ENCODE assay signal across 15 cellular contexts in the genomic region with DNA sequence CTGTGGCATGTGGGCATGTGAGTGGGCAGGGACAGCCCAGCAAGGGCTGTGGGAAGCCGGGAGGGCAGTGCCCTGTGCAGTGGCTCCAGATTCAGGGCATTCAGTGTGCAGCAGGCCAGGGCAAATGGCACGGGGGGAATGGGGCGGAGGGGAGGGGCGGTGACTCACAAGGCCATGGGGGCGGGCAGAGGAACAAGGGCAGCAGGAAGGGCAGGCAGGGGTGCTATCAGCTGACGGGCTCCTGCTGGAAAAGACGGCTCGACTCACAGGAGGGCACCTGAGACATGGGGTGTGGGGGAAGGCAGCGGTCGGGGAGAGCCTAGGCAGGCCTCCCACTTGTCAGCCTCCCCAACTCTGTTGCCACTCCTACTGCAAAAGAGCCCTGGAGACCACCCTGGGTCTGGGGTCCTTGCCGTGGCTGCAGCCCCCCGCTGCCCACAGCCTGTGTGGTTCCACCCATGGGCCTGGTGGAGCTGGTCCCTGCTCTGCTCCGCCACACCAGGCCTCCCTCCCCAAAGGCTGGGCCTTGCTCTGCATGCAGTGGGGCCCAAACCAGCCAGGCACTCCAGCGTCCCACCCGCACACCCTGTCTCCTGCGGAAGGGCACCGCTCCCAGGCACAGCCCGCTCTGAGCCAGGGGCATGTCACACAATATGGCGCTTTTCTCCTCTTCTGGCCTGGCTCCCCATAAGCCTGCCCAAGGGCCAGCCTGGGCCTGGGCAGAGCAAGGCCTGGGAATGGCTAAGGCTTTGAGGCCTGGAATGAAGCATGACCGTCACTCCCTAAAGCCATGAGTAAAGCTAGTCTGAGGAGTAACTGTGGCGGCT. TPM values are rescaled to one million over a fixed set of nuclear protein-coding genes. Genes with fewer than 3 reads are reported as not detected.
DNase-seq lines count a peak whose midpoint lies in the region; ATAC-seq, FAIRE-seq and TF ChIP-seq lines count a peak whose summit lies in the region.
"Had no signal": no experiment of that assay in that cellular context is flagged by ENCODE, and none has a peak within 500 bp of the region (broad histone marks: within the 10 kb centered on the region; RNA-seq: fewer than 3 reads in every experiment).

No MANE protein-coding gene starts in this region.

- CTCF ChIA-PET in activated CD4-positive, alpha-beta memory T cell treated with anti-CD3 and anti-CD28 coated beads for 36 hours (lab: Charles Lee) = no interaction called here

- peaks cover 24% of the 10 kb centered on the region for H3K4me1 Mint-ChIP-seq in stimulated activated naive CD8-positive, alpha-beta T cell treated with anti-CD3 and anti-CD28 coated beads, Interleukin-15, amount 100 ng/mL, for 72 hours
- H3K4me1 Mint-ChIP-seq in activated CD4-positive, alpha-beta memory T cell treated with anti-CD3 and anti-CD28 coated beads for 36 hours (ENCODE audit: low read depth) = no peaks in the 10 kb centered on the region

- no peak for TF ChIP-seq CTCF in esophagus squamous epithelium (IDR thresholded peaks at IDR 0.05)

- H3K36me3 Mint-ChIP-seq in activated CD4-positive, alpha-beta memory T cell treated with anti-CD3 and anti-CD28 coated beads for 36 hours = no peaks in the 10 kb centered on the region
- H3K36me3 Mint-ChIP-seq: activated naive CD4-positive, alpha-beta T cell treated with anti-CD3 and anti-CD28 coated beads, Interleukin-2, amount 50 U/mL, for 72 hours had no signal

- H3K27ac ChIP-seq in esophagus squamous epithelium = peak overlapping the region; percentile 66 to 87 (median 82)
- H3K27ac ChIP-seq: prostate gland, tibial artery had no signal

- H3K9me3 Mint-ChIP-seq in stimulated activated naive CD8-positive, alpha-beta T cell treated with anti-CD3 and anti-CD28 coated beads, Interleukin-15, amount 100 ng/mL, for 72 hours = peaks cover 0 to under 1% of the 10 kb centered on the region in 2 donors
- no peaks in the 10 kb centered on the region for H3K9me3 Mint-ChIP-seq in activated CD4-positive, alpha-beta memory T cell treated with anti-CD3 and anti-CD28 coated beads for 36 hours
- H3K9me3 Mint-ChIP-seq: activated naive CD4-positive, alpha-beta T cell treated with anti-CD3 and anti-CD28 coated beads, Interleukin-2, amount 50 U/mL, for 72 hours; dendritic cell treated with granulocyte-macrophage colony-stimulating factor and Interleukin-4, amounts not matched to agents 40 ng/mL and 50 ng/mL, for 4 days had no signal

- no peak overlapping the region for H3K27ac Mint-ChIP-seq in stimulated activated naive CD8-positive, alpha-beta T cell treated with anti-CD3 and anti-CD28 coated beads, Interleukin-15, amount 100 ng/mL, for 72 hours
- H3K27ac Mint-ChIP-seq in activated CD4-positive, alpha-beta memory T cell treated with anti-CD3 and anti-CD28 coated beads for 36 hours = no peak overlapping the region
- H3K27ac Mint-ChIP-seq: activated naive CD4-positive, alpha-beta T cell treated with anti-CD3 and anti-CD28 coated beads, Interleukin-2, amount 50 U/mL, for 72 hours; dendritic cell treated with granulocyte-macrophage colony-stimulating factor and Interleukin-4, amounts not matched to agents 40 ng/mL and 50 ng/mL, for 4 days had no signal

- no peak for DNase-seq in stimulated activated naive CD8-positive, alpha-beta T cell treated with anti-CD3 and anti-CD28 coated beads, Interleukin-15, amount 100 ng/mL, for 72 hours
- no peak for DNase-seq in stimulated activated naive CD8-positive, alpha-beta T cell treated with anti-CD3 and anti-CD28 coated beads, Interleukin-15, Interleukin-2, amounts not matched to agents 100 U/mL and 50 U/mL, for 24 hours
- DNase-seq in esophagus squamous epithelium (lab: John Stamatoyannopoulos, UW) = no peak
- DNase-seq in myocyte (ENCODE audit: low read depth) = peak; percentile 85
- no peak for DNase-seq in EL
- no peak for DNase-seq in GM12891 (ENCODE audit: insufficient read length, low spot score)
- DNase-seq in activated CD4-positive, alpha-beta memory T cell treated with anti-CD3 and anti-CD28 coated beads for 36 hours = no peak
- DNase-seq: NCI-H2171, PC-3, T1000, tibial artery had no signal

- H3K9me3 ChIP-seq in esophagus squamous epithelium = no peaks in the 10 kb centered on the region
- H3K9me3 ChIP-seq: prostate gland, tibial artery had no signal

- 50 to 60% methylated on average over 6 to 8 of the region's 21 CpGs for WGBS in esophagus squamous epithelium, 2 donors

- ATAC-seq in stimulated activated naive CD8-positive, alpha-beta T cell treated with anti-CD3 and anti-CD28 coated beads, Interleukin-15, amount 100 ng/mL, for 72 hours = peak; percentile 47
- no peak for ATAC-seq in stimulated activated naive CD8-positive, alpha-beta T cell treated with anti-CD3 and anti-CD28 coated beads, Interleukin-15, Interleukin-2, amounts not matched to agents 100 U/mL and 50 U/mL, for 24 hours
- no peak for ATAC-seq in GM18858 (IDR thresholded peaks at IDR 0.05; ENCODE audit: unreplicated experiment)
- ATAC-seq: activated naive CD4-positive, alpha-beta T cell treated with anti-CD3 and anti-CD28 coated beads, Interleukin-2, amount 50 U/mL, for 72 hours; PC-3 had no signal

- POLR2A ChIA-PET in activated CD4-positive, alpha-beta memory T cell treated with anti-CD3 and anti-CD28 coated beads for 36 hours (lab: Charles Lee) = no interaction called here

- no peak overlapping the region for H3K4me3 ChIP-seq in esophagus squamous epithelium
- H3K4me3 ChIP-seq: prostate gland, tibial artery had no signal

- intact Hi-C loops in esophagus squamous epithelium (cut with DNase I) = no loop called here
- intact Hi-C loops in activated CD4-positive, alpha-beta memory T cell treated with anti-CD3 and anti-CD28 coated beads for 36 hours (cut with micrococcal nuclease) = no loop called here

- no peak overlapping the region for H3K4me3 Mint-ChIP-seq in stimulated activated naive CD8-positive, alpha-beta T cell treated with anti-CD3 and anti-CD28 coated beads, Interleukin-15, amount 100 ng/mL, for 72 hours
- no peak overlapping the region for H3K4me3 Mint-ChIP-seq in activated CD4-positive, alpha-beta memory T cell treated with anti-CD3 and anti-CD28 coated beads for 36 hours
- H3K4me3 Mint-ChIP-seq: dendritic cell treated with granulocyte-macrophage colony-stimulating factor and Interleukin-4, amounts not matched to agents 40 ng/mL and 50 ng/mL, for 4 days had no signal

- H3K27me3 Mint-ChIP-seq in stimulated activated naive CD8-positive, alpha-beta T cell treated with anti-CD3 and anti-CD28 coated beads, Interleukin-15, amount 100 ng/mL, for 72 hours = no peaks in the 10 kb centered on the region
- H3K27me3 Mint-ChIP-seq in activated CD4-positive, alpha-beta memory T cell treated with anti-CD3 and anti-CD28 coated beads for 36 hours = no peaks in the 10 kb centered on the region
- H3K27me3 Mint-ChIP-seq: dendritic cell treated with granulocyte-macrophage colony-stimulating factor and Interleukin-4, amounts not matched to agents 40 ng/mL and 50 ng/mL, for 4 days had no signal

- H3K4me1 ChIP-seq in esophagus squamous epithelium = peaks cover 27 to 74% (median 41%) of the 10 kb centered on the region in 3 donors
- H3K4me1 ChIP-seq: prostate gland had no signal

- H3K27me3 ChIP-seq in esophagus squamous epithelium = no peaks in the 10 kb centered on the region
- H3K27me3 ChIP-seq: tibial artery had no signal

- TF ChIP-seq POLR2A in esophagus squamous epithelium (IDR thresholded peaks at IDR 0.05) (no peak), GM12891 (IDR thresholded peaks at IDR 0.05; ENCODE audit: low read depth, low read length) (no peak)

- FAIRE-seq in GM12891 (lab: Jason Lieb, UNC) = no peak

- peaks cover 0 to 18% (median 0%) of the 10 kb centered on the region in 3 donors for H3K36me3 ChIP-seq in esophagus squamous epithelium
- H3K36me3 ChIP-seq: prostate gland had no signal

TF ChIP-seq in GM12891, 5 proteins besides CTCF, POLR2A, EP300 and RAD21:
- TF ChIP-seq SPI1 (IDR thresholded peaks at IDR 0.05; ENCODE audit: low read depth, low read length) (no peak), PAX5 (IDR thresholded peaks at IDR 0.05; ENCODE audit: insufficient read depth, low read length, severe bottlenecking) (no peak), POLR2AphosphoS5 (IDR thresholded peaks at IDR 0.05; ENCODE audit: low read depth, low read length) (no peak), TAF1 (IDR thresholded peaks at IDR 0.05; ENCODE audit: low read depth, low read length) (no peak), POU2F2 (IDR thresholded peaks at IDR 0.05; ENCODE audit: low read depth, low read length) (no peak)

RNA-seq across cellular contexts. Expression of a gene that starts 25.9 kb away (rescaled TPM):
- total RNA-seq in esophagus squamous epithelium (10 to 100 TPM; 44.7 to 73.8 (median 56.8) TPM), myocyte (30.8 and 43.1 TPM in 2 replicates)
- 20.9 TPM for polyA plus RNA-seq in myocyte (2012)
- polyA plus RNA-seq in GM12891 (2012; ENCODE audit: low read depth, missing spikeins) = 2.6 TPM
- 1 to 10 TPM; 9.1 to 9.6 TPM for total RNA-seq in activated CD4-positive, alpha-beta memory T cell treated with anti-CD3 and anti-CD28 coated beads for 36 hours
